ENCODE assay signal across 8 cellular contexts in the genomic region with DNA sequence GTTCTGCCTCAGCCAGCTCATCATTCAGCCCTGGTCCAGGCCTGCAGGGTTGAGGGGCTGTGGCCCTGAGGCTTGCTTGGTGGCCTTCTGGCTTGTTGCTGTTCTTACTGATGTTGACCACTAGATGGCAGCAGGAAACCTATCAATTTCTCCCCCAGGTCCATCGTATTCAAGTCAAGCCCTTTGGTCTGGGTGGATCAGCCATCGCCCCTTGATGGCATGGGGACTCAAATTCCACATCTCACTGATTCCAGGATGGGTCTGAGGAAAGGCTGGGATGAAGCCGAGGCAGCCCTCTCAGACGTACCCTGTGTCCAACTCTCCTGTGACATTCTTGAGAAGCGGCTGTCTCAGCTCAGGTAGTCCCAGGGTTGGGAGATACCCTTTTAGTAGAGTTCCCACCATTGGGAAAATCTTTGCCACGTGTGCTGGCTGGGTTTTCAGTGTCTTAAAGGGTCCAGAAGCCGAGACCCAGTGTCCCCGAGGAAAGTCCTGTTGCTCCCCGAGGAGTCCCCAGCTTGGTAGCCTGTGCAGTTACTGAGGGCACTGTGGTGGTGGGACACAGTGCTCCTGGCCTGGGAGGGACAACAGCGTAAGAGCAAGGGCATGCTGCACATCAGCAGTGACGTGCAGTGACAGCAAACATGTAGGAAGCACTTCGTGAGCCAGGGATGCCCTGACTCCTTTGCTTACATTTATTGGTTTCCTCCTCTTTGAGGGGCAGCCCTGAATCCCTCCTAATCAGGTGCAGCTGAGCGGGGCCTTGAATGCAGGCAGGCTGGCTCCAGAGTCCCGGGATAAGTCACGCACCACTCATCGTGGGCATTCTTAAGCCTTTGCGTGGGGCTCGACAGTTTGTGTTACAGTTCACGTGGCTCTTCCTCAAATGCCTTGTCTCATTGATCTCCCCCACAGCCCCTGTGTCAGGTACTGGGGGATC. TPM values are rescaled to one million over a fixed set of nuclear protein-coding genes. Genes with fewer than 3 reads are reported as not detected.
DNase-seq lines count a peak whose midpoint lies in the region; ATAC-seq and TF ChIP-seq lines count a peak whose summit lies in the region.

No MANE protein-coding gene starts in this region.

- ATAC-seq in GM21526 (IDR thresholded peaks at IDR 0.05; ENCODE audit: low FRiP score, unreplicated experiment) (no peak), HG02678 (IDR thresholded peaks at IDR 0.05; ENCODE audit: unreplicated experiment) (no peak)

- BruUV-seq in PC-9 (replicated peaks; lab: Mats Ljungman, UMichigan), result no TSS peak

- H3K9me2 ChIP-seq in DOHH2 (replicated peaks; ENCODE audit: control insufficient read depth, low read length) (no peaks in the 10 kb centered on the region), PC-9 (ENCODE audit: insufficient read depth) (no peaks in the 10 kb centered on the region)

- peak; percentile 80 for TF ChIP-seq CTCF in DOHH2 (IDR thresholded peaks at IDR 0.05; ENCODE audit: low read depth, low read length, poor library complexity, severe bottlenecking)
- peak; percentile 93 for TF ChIP-seq CTCF in PC-9 (conservative IDR thresholded peaks at IDR 0.05)
- TF ChIP-seq CTCF in cardiac muscle cell (IDR thresholded peaks at IDR 0.05; ENCODE audit: low read depth, low read length), result peak; percentile 73

- POLR2A ChIA-PET in PC-9 (lab: Charles Lee; ENCODE audit: unreplicated experiment), result no interaction called here

- no peak overlapping the region for H2AFZ ChIP-seq in PC-9

- H3K79me2 ChIP-seq in DOHH2 (ENCODE audit: control insufficient read depth, low read length) (no peaks in the 10 kb centered on the region), PC-9 (ENCODE audit: low read depth) (no peaks in the 10 kb centered on the region)

- peak; percentile 81 for DNase-seq in KBM-7
- DNase-seq in PC-9, result peak; percentile 62
- DNase-seq in activated naive CD4-positive, alpha-beta T cell treated with anti-CD3 and anti-CD28 coated beads, Interleukin-2, amount 50 U/mL, for 16 hours, result peak; percentile 16
- peak; percentile 81 to 86 for DNase-seq in cardiac muscle cell (ENCODE audit: low read depth in 1 of 2, low spot score in 1 of 2)
- DNase-seq in posterior vena cava (ENCODE audit: low spot score), result peak; percentile 72

- H3K27ac ChIP-seq in DOHH2 (ENCODE audit: low read depth, low read length) (no peak overlapping the region), PC-9 (no peak overlapping the region), cardiac muscle cell (no peak overlapping the region)

- H3K4me2 ChIP-seq in DOHH2 (ENCODE audit: low read length) (no peak overlapping the region), PC-9 (no peak overlapping the region)

- H3K27me3 ChIP-seq in DOHH2 (ENCODE audit: control insufficient read depth, low read length), result no peaks in the 10 kb centered on the region
- H3K27me3 ChIP-seq in PC-9 (ENCODE audit: insufficient read depth, low read depth), result no peaks in the 10 kb centered on the region
- H3K27me3 ChIP-seq in cardiac muscle cell, result no peaks in the 10 kb centered on the region

- no peaks in the 10 kb centered on the region for H3K4me1 ChIP-seq in DOHH2 (ENCODE audit: control insufficient read depth, low read length)
- H3K4me1 ChIP-seq in PC-9 (replicated peaks; ENCODE audit: insufficient read depth), result no peaks in the 10 kb centered on the region
- H3K4me1 ChIP-seq in cardiac muscle cell (ENCODE audit: low read depth), result peaks cover 34% of the 10 kb centered on the region

- H3F3A ChIP-seq in DOHH2 (ENCODE audit: control insufficient read depth, insufficient read depth), result no peaks in the 10 kb centered on the region
- no peaks in the 10 kb centered on the region for H3F3A ChIP-seq in PC-9 (ENCODE audit: insufficient read depth, low read depth)

- H3K4me3 ChIP-seq in DOHH2 (ENCODE audit: low read length) (no peak overlapping the region), PC-9 (no peak overlapping the region), cardiac muscle cell (no peak overlapping the region)

- in situ Hi-C loops in KBM-7 (cut with MboI; ENCODE audit: low pct_unique_long_range_greater_than_20kb, low sequenced_read_pairs), result loop anchor here (10.0 kb wide), 1 partner anchor 139 kb away; no protein-coding TSS in a partner anchor

- intact Hi-C loops in PC-9 (cut with micrococcal nuclease; ENCODE audit: unreplicated experiment), result loop anchor here (1.0 to 10.0 kb wide), 6 partner anchors 62 to 1139 kb away; partner anchors contain the start of gene CCND2
- intact Hi-C loops in posterior vena cava (cut with DNase I), result loop anchor here (2.0 kb wide), 1 partner anchor 139 kb away; no protein-coding TSS in a partner anchor

- CTCF ChIA-PET in PC-9 (lab: Charles Lee), result interaction anchor here (0.6 to 2.9 kb wide), 6 partner anchors 62 to 1533 kb away, joined by 3 to 30 read pairs (median 4); no protein-coding TSS in a partner anchor

- H4K20me1 ChIP-seq in DOHH2 (ENCODE audit: control insufficient read depth, insufficient read depth, low read depth, low read length) (no peaks in the 10 kb centered on the region), PC-9 (ENCODE audit: insufficient read depth) (0 out of 2 replicates have a peak, but pooled peaks cover 6% of the 10 kb centered on the region)

- H3K36me3 ChIP-seq in DOHH2 (ENCODE audit: control insufficient read depth, low read length) (no peaks in the 10 kb centered on the region), PC-9 (ENCODE audit: low read depth) (no peaks in the 10 kb centered on the region), cardiac muscle cell (no peaks in the 10 kb centered on the region)

- no peaks in the 10 kb centered on the region for H3K9me3 ChIP-seq in DOHH2 (ENCODE audit: control insufficient read depth, insufficient read depth, low read length)
- no peaks in the 10 kb centered on the region for H3K9me3 ChIP-seq in PC-9 (ENCODE audit: insufficient read depth, low read depth)
- no peaks in the 10 kb centered on the region for H3K9me3 ChIP-seq in cardiac muscle cell (ENCODE audit: low read depth)

RNA-seq across cellular contexts. Expression of gene TSPAN9, which starts 58.6 kb away (rescaled TPM):
- 8.9 and 9.6 TPM in 2 replicates for total RNA-seq in PC-9 (2021)
- total RNA-seq in cardiac muscle cell, result 153 and 199 TPM in 2 replicates
- polyA plus RNA-seq in cardiac muscle cell, result 13.3 and 17.9 TPM in 2 replicates
- total RNA-seq in posterior vena cava, result 10 to 100 TPM; 34.2 to 38.5 TPM

Comparison
In these comparisons a context has a peak if more than half of its experiments do, and no peak if none do; other contexts are left out.
1. DNase-seq: peak in every context shown above with its lines; median percentile 84 in cardiac muscle cell; 81 in KBM-7; 72 in posterior vena cava; 62 in PC-9; 16 in activated naive CD4-positive, alpha-beta T cell treated with anti-CD3 and anti-CD28 coated beads, Interleukin-2, amount 50 U/mL, for 16 hours.